9 cellular contexts compared by ENCODE assay signal in the genomic region with DNA sequence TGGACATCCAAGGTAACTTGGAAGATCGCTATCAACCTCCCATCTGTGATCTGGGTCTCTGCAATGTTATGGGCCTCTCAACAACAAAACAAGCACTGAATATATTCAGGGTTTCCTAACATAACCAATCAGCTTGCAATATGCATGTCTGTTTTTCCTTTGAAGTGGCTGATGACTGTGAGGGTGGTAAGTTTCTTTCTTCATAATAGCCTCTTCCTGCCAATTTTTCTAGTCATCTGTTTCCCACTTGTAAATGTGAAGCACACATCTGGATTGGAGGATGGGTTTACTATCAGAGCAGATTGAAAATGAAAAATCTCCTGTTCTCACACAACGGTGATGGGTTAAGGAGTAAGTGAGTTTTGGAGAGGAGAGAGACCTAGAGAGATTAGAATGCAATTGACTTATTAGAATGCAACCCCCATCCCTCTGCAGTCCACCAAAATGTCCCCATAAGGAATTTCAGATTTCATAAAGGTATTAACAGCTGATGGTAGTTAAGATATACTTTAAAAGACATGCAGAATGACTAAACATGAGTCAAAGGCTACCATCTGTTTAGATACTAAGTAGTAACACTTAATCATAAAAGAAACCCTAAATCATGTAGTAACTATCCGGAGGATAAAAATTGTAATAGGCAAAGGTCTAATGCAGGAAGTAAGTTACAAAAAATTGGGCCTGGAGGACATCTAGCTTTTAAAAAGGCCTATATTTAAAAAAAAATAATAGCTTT.
A peak's percentile ranks its signal among the peaks of the same experiment; 100 is the strongest.
DNase-seq lines count a peak whose midpoint lies in the region; ATAC-seq and TF ChIP-seq lines count a peak whose summit lies in the region.
"Had no signal": no experiment of that assay in that cellular context is flagged by ENCODE, and none has a peak within 500 bp of the region (broad histone marks: within the 10 kb centered on the region; RNA-seq: fewer than 3 reads in every experiment).

No MANE protein-coding gene starts in this region.

- H3K27me3 ChIP-seq in MM.1S (replicated peaks; ENCODE audit: insufficient read depth, low read length), result no peaks in the 10 kb centered on the region

- ATAC-seq in GM19395 (IDR thresholded peaks at IDR 0.05; ENCODE audit: unreplicated experiment), result no peak

- H3K4me3 ChIP-seq in MM.1S (ENCODE audit: low read length), result no peak overlapping the region

- H3K27ac ChIP-seq in MM.1S (ENCODE audit: low read length), result no peak overlapping the region

- no peaks in the 10 kb centered on the region for H3K4me1 ChIP-seq in MM.1S (ENCODE audit: low read length)
- H3K4me1 ChIP-seq: Caco-2 had no signal

- H3K9ac ChIP-seq in MM.1S (ENCODE audit: low read length), result no peak overlapping the region

- no peaks in the 10 kb centered on the region for H3K9me3 ChIP-seq in MM.1S (replicated peaks; ENCODE audit: insufficient read depth, low read length)
- H3K9me3 ChIP-seq: Caco-2 had no signal

- H3K4me3 Mint-ChIP-seq in T-helper 1 cell treated with Interleukin-12 subunit alpha and Interleukin-12 subunit beta and Interleukin-4 antibody, amounts not matched to agents 30 μg/mL and 1 μg/mL, for 36 hours, result peak overlapping the region; percentile 71

- H3K27me3 Mint-ChIP-seq in T-helper 1 cell treated with Interleukin-12 subunit alpha and Interleukin-12 subunit beta and Interleukin-4 antibody, amounts not matched to agents 30 μg/mL and 1 μg/mL, for 36 hours (ENCODE audit: low read depth), result no peaks in the 10 kb centered on the region

- H3K9me2 ChIP-seq in MM.1S (replicated peaks; ENCODE audit: insufficient read depth, low read length), result no peaks in the 10 kb centered on the region

- peaks cover 5% of the 10 kb centered on the region for H3K9me3 Mint-ChIP-seq in T-helper 1 cell treated with Interleukin-12 subunit alpha and Interleukin-12 subunit beta and Interleukin-4 antibody, amounts not matched to agents 30 μg/mL and 1 μg/mL, for 36 hours

- H3K4me2 ChIP-seq in MM.1S (ENCODE audit: low read depth, low read length), result no peak overlapping the region

- peak; percentile 43 for DNase-seq in stimulated activated CD4-positive, alpha-beta T cell treated with anti-CD3 and anti-CD28 coated beads, Interleukin-4, amount 100 ng/mL, for 24 hours
- DNase-seq in stimulated activated CD4-positive, alpha-beta T cell treated with anti-CD3 and anti-CD28 coated beads, Interleukin-2, amount 100 ng/mL, for 48 hours, result no peak
- DNase-seq in fibroblast of gingiva (ENCODE audit: low read depth) (peak; percentile 92), NCI-H2227 (lab: John Stamatoyannopoulos, UW; ENCODE audit: unreplicated experiment) (no peak), NCI-H1436 treated with DMSO at 0.1 percent for 48 hours (lab: John Stamatoyannopoulos, UW) (no peak), MM.1S (no peak)
- DNase-seq: Caco-2 had no signal

- H3K36me3 Mint-ChIP-seq in T-helper 1 cell treated with Interleukin-12 subunit alpha and Interleukin-12 subunit beta and Interleukin-4 antibody, amounts not matched to agents 30 μg/mL and 1 μg/mL, for 36 hours (ENCODE audit: low read depth), result peaks cover 71% of the 10 kb centered on the region

- TF ChIP-seq CTCF in MM.1S (IDR thresholded peaks at IDR 0.05; ENCODE audit: low read length), result no peak

- H2AFZ ChIP-seq in MM.1S (ENCODE audit: low read length), result no peak overlapping the region

- no peaks in the 10 kb centered on the region for H3K79me2 ChIP-seq in MM.1S (ENCODE audit: low read length)

- no peaks in the 10 kb centered on the region for H3F3A ChIP-seq in MM.1S (ENCODE audit: insufficient read depth, low read length)

- peaks cover 37% of the 10 kb centered on the region for H3K4me1 Mint-ChIP-seq in T-helper 1 cell treated with Interleukin-12 subunit alpha and Interleukin-12 subunit beta and Interleukin-4 antibody, amounts not matched to agents 30 μg/mL and 1 μg/mL, for 36 hours (ENCODE audit: low read depth)

- peak overlapping the region; percentile 86 for H3K27ac Mint-ChIP-seq in T-helper 1 cell treated with Interleukin-12 subunit alpha and Interleukin-12 subunit beta and Interleukin-4 antibody, amounts not matched to agents 30 μg/mL and 1 μg/mL, for 36 hours

- no peaks in the 10 kb centered on the region for H4K20me1 ChIP-seq in MM.1S (ENCODE audit: insufficient read depth, low read length)

- H3K36me3 ChIP-seq in MM.1S (replicated peaks; ENCODE audit: insufficient read depth, low read length), result no peaks in the 10 kb centered on the region

Comparison
In these comparisons a context has a peak if more than half of its experiments do, and no peak if none do; other contexts are left out.
1. DNase-seq: peak in stimulated activated CD4-positive, alpha-beta T cell treated with anti-CD3 and anti-CD28 coated beads, Interleukin-4, amount 100 ng/mL, for 24 hours (single experiment) and fibroblast of gingiva (single experiment); none in stimulated activated CD4-positive, alpha-beta T cell treated with anti-CD3 and anti-CD28 coated beads, Interleukin-2, amount 100 ng/mL, for 48 hours (0 of 2), NCI-H2227 (single experiment), NCI-H1436 treated with DMSO at 0.1 percent for 48 hours (single experiment) and MM.1S (single experiment).